8 cellular contexts compared by ENCODE assay signal in genomic region chr19:2016041-2016807, GRCh38. TPM values are rescaled to one million over a fixed set of nuclear protein-coding genes. Genes with fewer than 3 reads are reported as not detected.
DNase-seq lines count a peak whose midpoint lies in the region; ATAC-seq and TF ChIP-seq lines count a peak whose summit lies in the region.

No MANE protein-coding gene starts in this region.

- no peak overlapping the region; the same call in 1 of the 2 replicates for H3K4me3 ChIP-seq in H7 (ENCODE audit: insufficient read depth, low read depth, low read length)
- peak overlapping the region; percentile 54 to 58 for H3K4me3 ChIP-seq in mucosa of rectum (ENCODE audit: low read length in 2 of 2)

- H3K36me3 ChIP-seq in H7 (replicated peaks; ENCODE audit: control insufficient read depth, insufficient read depth, low read length) (no peaks in the 10 kb centered on the region; the same call in 1 of the 2 replicates), mucosa of rectum (ENCODE audit: control insufficient read depth in 2 of 2, insufficient read depth in 2 of 2, low read length in 2 of 2) (no peaks in the 10 kb centered on the region)

- H3K9ac ChIP-seq in mucosa of rectum (ENCODE audit: low read depth in 1 of 2, low read length in 2 of 2): peak overlapping the region in 1 of 2 donors; percentile 57

- peak overlapping the region; percentile 45 to 55 for H3K27ac ChIP-seq in mucosa of rectum (ENCODE audit: low read depth in 2 of 2, low read length in 2 of 2)

- H3K27me3 ChIP-seq in H7 (ENCODE audit: control insufficient read depth, insufficient read depth, low read length) (no peaks in the 10 kb centered on the region), mucosa of rectum (ENCODE audit: control insufficient read depth in 2 of 2, insufficient read depth in 2 of 2, low read length in 2 of 2) (no peaks in the 10 kb centered on the region)

- no peak for ATAC-seq in GM18519 (IDR thresholded peaks at IDR 0.05; ENCODE audit: low FRiP score, unreplicated experiment)

- no peaks in the 10 kb centered on the region for H3K9me3 ChIP-seq in mucosa of rectum (ENCODE audit: control insufficient read depth in 2 of 2, low read length in 2 of 2)

- no peak for TF ChIP-seq POLR2A in erythroblast (IDR thresholded peaks at IDR 0.05; ENCODE audit: low read length)

- peaks cover 6 to 10% of the 10 kb centered on the region in 2 donors for H3K4me1 ChIP-seq in mucosa of rectum (ENCODE audit: control insufficient read depth in 2 of 2, insufficient read depth in 2 of 2, low read length in 2 of 2)

- DNase-seq in Ammon's horn (ENCODE audit: low spot score) (peak; percentile 94), H7 (peak; percentile 91), NCI-H69 (lab: John Stamatoyannopoulos, UW) (peak; percentile 91), erythroblast (lab: John Stamatoyannopoulos, UW) (peak; percentile 62 to 70), superior temporal gyrus (ENCODE audit: extremely low spot score) (peak; percentile 61)
- peak; percentile 52 for DNase-seq in activated CD8-positive, alpha-beta memory T cell treated with anti-CD3 and anti-CD28 coated beads, Interleukin-2, amount 50 U/mL, for 4 hours

RNA-seq across cellular contexts. Expression of gene BTBD2, which starts 0.7 kb away (rescaled TPM):
- total RNA-seq in H7 (2014; rRNA removed; shearing (Covaris generic)): 126 and 129 TPM in 2 replicates

RNA-seq across cellular contexts. Expression of gene MKNK2, which starts 34.8 kb away (rescaled TPM):
- total RNA-seq in H7 (2014; rRNA removed; shearing (Covaris generic)): 130 and 135 TPM in 2 replicates
